2 cellular contexts compared by ENCODE assay signal in genomic region chr14:81400202-81400678, GRCh38.
TF ChIP-seq lines count a peak whose summit lies in the region.

A gene with protein sequence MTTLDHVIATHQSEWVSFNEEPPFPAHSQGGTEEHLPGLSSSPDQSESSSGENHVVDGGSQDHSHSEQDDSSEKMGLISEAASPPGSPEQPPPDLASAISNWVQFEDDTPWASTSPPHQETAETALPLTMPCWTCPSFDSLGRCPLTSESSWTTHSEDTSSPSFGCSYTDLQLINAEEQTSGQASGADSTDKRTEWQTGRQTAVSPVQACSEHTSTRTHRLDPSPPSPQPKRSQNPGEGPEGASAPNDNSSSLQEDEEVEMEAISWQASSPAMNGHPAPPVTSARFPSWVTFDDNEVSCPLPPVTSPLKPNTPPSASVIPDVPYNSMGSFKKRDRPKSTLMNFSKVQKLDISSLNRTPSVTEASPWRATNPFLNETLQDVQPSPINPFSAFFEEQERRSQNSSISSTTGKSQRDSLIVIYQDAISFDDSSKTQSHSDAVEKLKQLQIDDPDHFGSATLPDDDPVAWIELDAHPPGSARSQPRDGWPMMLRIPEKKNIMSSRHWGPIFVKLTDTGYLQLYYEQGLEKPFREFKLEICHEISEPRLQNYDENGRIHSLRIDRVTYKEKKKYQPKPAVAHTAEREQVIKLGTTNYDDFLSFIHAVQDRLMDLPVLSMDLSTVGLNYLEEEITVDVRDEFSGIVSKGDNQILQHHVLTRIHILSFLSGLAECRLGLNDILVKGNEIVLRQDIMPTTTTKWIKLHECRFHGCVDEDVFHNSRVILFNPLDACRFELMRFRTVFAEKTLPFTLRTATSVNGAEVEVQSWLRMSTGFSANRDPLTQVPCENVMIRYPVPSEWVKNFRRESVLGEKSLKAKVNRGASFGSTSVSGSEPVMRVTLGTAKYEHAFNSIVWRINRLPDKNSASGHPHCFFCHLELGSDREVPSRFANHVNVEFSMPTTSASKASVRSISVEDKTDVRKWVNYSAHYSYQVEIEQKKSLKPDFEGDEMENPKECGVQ (minus strand): TSS chr14:81400324. CDS start chr14:81398382, 1,942 bp downstream.

TF ChIP-seq in HepG2, 621 proteins besides CTCF, POLR2A, EP300 and RAD21 (continued from another document and continues in another):
- TF ChIP-seq HINFP (CRISPR knock-in tag; IDR thresholded peaks at IDR 0.05; ENCODE audit: low read depth) (no peak), ZNF543 (CRISPR knock-in tag; IDR thresholded peaks at IDR 0.05) (no peak), DR1 (CRISPR knock-in tag; IDR thresholded peaks at IDR 0.05) (no peak), GMEB2 (CRISPR knock-in tag; IDR thresholded peaks at IDR 0.05; ENCODE audit: low read depth) (no peak), REL (CRISPR knock-in tag; conservative IDR thresholded peaks at IDR 0.05) (no peak), BCL6 (CRISPR knock-in tag; IDR thresholded peaks at IDR 0.05) (no peak), ZNF761 (CRISPR knock-in tag; conservative IDR thresholded peaks at IDR 0.05) (no peak), ZFP36 (IDR thresholded peaks at IDR 0.05; ENCODE audit: borderline replicate concordance, low read depth, low read length, partially characterized antibody) (no peak), ZNF280B (CRISPR knock-in tag; IDR thresholded peaks at IDR 0.05; ENCODE audit: borderline replicate concordance) (no peak), ATF1 (CRISPR knock-in tag; IDR thresholded peaks at IDR 0.05) (no peak), ZNF10 (CRISPR knock-in tag; IDR thresholded peaks at IDR 0.05; ENCODE audit: borderline replicate concordance, low read depth) (no peak), ZNF160 (CRISPR knock-in tag; IDR thresholded peaks at IDR 0.05) (no peak), ZNF576 (CRISPR knock-in tag; IDR thresholded peaks at IDR 0.05) (no peak), EHMT2 (IDR thresholded peaks at IDR 0.05; ENCODE audit: borderline replicate concordance, low read depth, low read length) (no peak), ATF3 (CRISPR knock-in tag; IDR thresholded peaks at IDR 0.05) (no peak)
- TF ChIP-seq, protein P1, sequence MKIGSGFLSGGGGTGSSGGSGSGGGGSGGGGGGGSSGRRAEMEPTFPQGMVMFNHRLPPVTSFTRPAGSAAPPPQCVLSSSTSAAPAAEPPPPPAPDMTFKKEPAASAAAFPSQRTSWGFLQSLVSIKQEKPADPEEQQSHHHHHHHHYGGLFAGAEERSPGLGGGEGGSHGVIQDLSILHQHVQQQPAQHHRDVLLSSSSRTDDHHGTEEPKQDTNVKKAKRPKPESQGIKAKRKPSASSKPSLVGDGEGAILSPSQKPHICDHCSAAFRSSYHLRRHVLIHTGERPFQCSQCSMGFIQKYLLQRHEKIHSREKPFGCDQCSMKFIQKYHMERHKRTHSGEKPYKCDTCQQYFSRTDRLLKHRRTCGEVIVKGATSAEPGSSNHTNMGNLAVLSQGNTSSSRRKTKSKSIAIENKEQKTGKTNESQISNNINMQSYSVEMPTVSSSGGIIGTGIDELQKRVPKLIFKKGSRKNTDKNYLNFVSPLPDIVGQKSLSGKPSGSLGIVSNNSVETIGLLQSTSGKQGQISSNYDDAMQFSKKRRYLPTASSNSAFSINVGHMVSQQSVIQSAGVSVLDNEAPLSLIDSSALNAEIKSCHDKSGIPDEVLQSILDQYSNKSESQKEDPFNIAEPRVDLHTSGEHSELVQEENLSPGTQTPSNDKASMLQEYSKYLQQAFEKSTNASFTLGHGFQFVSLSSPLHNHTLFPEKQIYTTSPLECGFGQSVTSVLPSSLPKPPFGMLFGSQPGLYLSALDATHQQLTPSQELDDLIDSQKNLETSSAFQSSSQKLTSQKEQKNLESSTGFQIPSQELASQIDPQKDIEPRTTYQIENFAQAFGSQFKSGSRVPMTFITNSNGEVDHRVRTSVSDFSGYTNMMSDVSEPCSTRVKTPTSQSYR (CRISPR knock-in tag; IDR thresholded peaks at IDR 0.05; ENCODE audit: borderline replicate concordance), result no peak
- TF ChIP-seq, protein P2, sequence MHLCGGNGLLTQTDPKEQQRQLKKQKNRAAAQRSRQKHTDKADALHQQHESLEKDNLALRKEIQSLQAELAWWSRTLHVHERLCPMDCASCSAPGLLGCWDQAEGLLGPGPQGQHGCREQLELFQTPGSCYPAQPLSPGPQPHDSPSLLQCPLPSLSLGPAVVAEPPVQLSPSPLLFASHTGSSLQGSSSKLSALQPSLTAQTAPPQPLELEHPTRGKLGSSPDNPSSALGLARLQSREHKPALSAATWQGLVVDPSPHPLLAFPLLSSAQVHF (CRISPR knock-in tag; IDR thresholded peaks at IDR 0.05), result no peak

TF ChIP-seq in neural cell, 6 proteins besides CTCF, POLR2A, EP300 and RAD21 (continued from another document):
- TF ChIP-seq REST (IDR thresholded peaks at IDR 0.05; ENCODE audit: borderline replicate concordance), result no peak
- no peak for TF ChIP-seq POLR2AphosphoS5 (IDR thresholded peaks at IDR 0.05)
- TF ChIP-seq SMC3 (conservative IDR thresholded peaks at IDR 0.05; ENCODE audit: poor library complexity), result no peak
- no peak for TF ChIP-seq MXI1 (conservative IDR thresholded peaks at IDR 0.05; ENCODE audit: poor library complexity, severe bottlenecking)
